ENCODE assay signal across 8 cellular contexts in genomic region chr22:20418211-20418788, GRCh38.
DNase-seq lines count a peak whose midpoint lies in the region; ATAC-seq and TF ChIP-seq lines count a peak whose summit lies in the region.

No MANE protein-coding gene starts in this region.

- no peak for TF ChIP-seq POLR2A in NB4 (IDR thresholded peaks at IDR 0.05; ENCODE audit: extremely low read depth, insufficient read length)

- POLR2A ChIA-PET in GM10248 (lab: Yijun Ruan, JAX), result interaction anchor here (0.6 kb wide), 1 partner anchor 645 kb away, joined by 3 read pairs; no protein-coding TSS in a partner anchor

- no peak overlapping the region for H3K4me3 ChIP-seq in NB4 (ENCODE audit: low read depth, low read length)
- H3K4me3 ChIP-seq in retinal pigment epithelial cell (ENCODE audit: low read length), result peak overlapping the region; percentile 49

- CTCF ChIA-PET in GM10248 (lab: Yijun Ruan, JAX), result interaction anchor here (0.5 to 2.8 kb wide), 24 partner anchors 10 to 366 kb away, joined by 3 to 42 read pairs (median 4); partner anchors contain the start of gene ZNF74

- no peak for ATAC-seq in GM21619 (IDR thresholded peaks at IDR 0.05; ENCODE audit: unreplicated experiment)
- no peak for ATAC-seq in GM21423 (IDR thresholded peaks at IDR 0.05; ENCODE audit: unreplicated experiment)

- DNase-seq in GM10248 (ENCODE audit: extremely low spot score) (peak; percentile 86), NB4 (ENCODE audit: low read depth) (peak; percentile 63), T-helper 22 cell (ENCODE audit: low read depth) (peak; percentile 53), astrocyte of the hippocampus (ENCODE audit: low read depth, low spot score) (peak; percentile 88), hippocampal formation (lab: John Stamatoyannopoulos, UW) (peak; percentile 75), retinal pigment epithelial cell (ENCODE audit: low read depth) (no peak)

- TF ChIP-seq CTCF in GM10248 (IDR thresholded peaks at IDR 0.05; ENCODE audit: control extremely low read depth, extremely low read depth, low read depth, missing control alignments), result peak; percentile 72
- peak; percentile 69 for TF ChIP-seq CTCF in NB4 (IDR thresholded peaks at IDR 0.05; ENCODE audit: low read depth, low read length)
- peak; percentile 85 for TF ChIP-seq CTCF in retinal pigment epithelial cell (conservative IDR thresholded peaks at IDR 0.05; ENCODE audit: low read depth, low read length)
